Comparison of ENCODE assay signal across 11 cellular contexts in the genomic region with DNA sequence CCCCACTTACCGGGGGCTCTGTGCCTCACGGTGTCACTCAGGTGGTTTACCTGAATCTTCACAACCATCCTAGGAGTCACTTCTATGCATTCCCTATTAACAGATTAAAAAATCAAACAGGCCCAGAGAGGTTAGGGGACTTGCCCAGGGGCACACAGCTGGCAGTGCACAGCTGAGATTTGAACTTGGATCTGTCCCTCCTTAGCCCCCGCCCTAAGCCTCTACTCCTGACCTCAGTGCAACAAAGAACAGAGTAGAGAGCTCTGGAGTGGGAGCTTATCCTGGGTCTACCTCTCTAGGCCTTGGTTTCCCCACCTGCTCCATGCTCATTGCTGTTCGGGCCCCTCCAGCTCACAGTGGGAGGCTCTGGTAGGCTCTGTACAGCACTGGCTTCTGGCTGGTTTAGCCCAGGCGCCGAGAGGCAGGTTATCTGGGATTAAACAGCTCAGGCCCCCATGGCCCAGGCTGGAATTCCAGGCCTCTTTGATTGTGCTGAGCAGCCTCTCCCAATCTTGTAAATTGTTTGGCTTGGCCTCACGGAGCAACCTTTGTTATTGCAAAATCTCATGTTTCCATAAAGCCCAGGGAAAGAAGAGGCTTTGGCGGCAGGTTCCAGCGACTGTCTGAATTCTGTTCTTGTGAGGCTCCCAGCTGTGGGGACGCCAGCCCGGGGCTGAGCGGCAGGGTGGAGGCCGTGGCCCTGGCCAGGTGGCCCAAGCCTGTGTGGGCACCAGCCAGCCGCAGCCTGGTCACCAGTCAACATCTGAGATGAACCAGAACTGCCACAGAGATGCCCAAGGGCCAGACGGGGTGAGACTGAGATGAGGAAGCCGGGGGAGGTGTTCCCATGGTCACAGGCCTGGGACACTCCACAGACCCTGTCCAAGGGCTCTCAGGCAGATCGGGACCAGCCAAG. TPM values are rescaled to one million over a fixed set of nuclear protein-coding genes. Genes with fewer than 3 reads are reported as not detected.
DNase-seq lines count a peak whose midpoint lies in the region; ATAC-seq and TF ChIP-seq lines count a peak whose summit lies in the region.
"Had no signal": no experiment of that assay in that cellular context is flagged by ENCODE, and none has a peak within 500 bp of the region (broad histone marks: within the 10 kb centered on the region; RNA-seq: fewer than 3 reads in every experiment).

No MANE protein-coding gene starts in this region.

- H2AK5ac ChIP-seq in neuronal stem cell (ENCODE audit: low read depth, low read length), result peak overlapping the region; percentile 92

- H3K4me1 Mint-ChIP-seq in stimulated activated naive B cell treated with anti-CD40 and anti-IgM and Interleukin-4, amounts not matched to agents 10 μg/mL and 1 μg/mL and 100 μg/mL, for 72 hours, result no peaks in the 10 kb centered on the region

- no peaks in the 10 kb centered on the region for H3K36me3 ChIP-seq in Panc1 (ENCODE audit: control insufficient read depth, insufficient read depth, low read length)
- no peaks in the 10 kb centered on the region for H3K36me3 ChIP-seq in neuronal stem cell (replicated peaks in 1 of 2; ENCODE audit: control insufficient read depth in 2 of 2, insufficient read depth in 2 of 2, low read length in 2 of 2)

- in situ Hi-C loops in Panc1 (cut with HindIII; ENCODE audit: low pct_unique_long_range_greater_than_20kb, low sequenced_read_pairs), result no loop called here

- no peak overlapping the region for H2BK120ac ChIP-seq in neuronal stem cell (ENCODE audit: low read depth, low read length)

- H3K9me3 ChIP-seq in Panc1 (ENCODE audit: control insufficient read depth, insufficient read depth, low read depth, low read length), result no peaks in the 10 kb centered on the region
- H3K9me3 ChIP-seq in neuronal stem cell (replicated peaks in 1 of 2; ENCODE audit: control insufficient read depth in 2 of 2, insufficient read depth in 1 of 2, low read depth in 1 of 2, low read length in 2 of 2), result no peaks in the 10 kb centered on the region

- CTCF ChIA-PET in Panc1 (lab: Charles Lee), result no interaction called here

- H3K4ac ChIP-seq in neuronal stem cell (ENCODE audit: low read length), result no peak overlapping the region

- H3K27me3 ChIP-seq in Panc1 (ENCODE audit: control insufficient read depth, insufficient read depth, low read length), result no peaks in the 10 kb centered on the region; the same call in 1 of the 2 replicates
- H3K27me3 ChIP-seq in neuronal stem cell (ENCODE audit: control insufficient read depth in 3 of 3, insufficient read depth in 3 of 3, low read depth in 1 of 3, low read length in 3 of 3), result peaks cover 0 to 72% (median 7%) of the 10 kb centered on the region in 3 experiments

- intact Hi-C loops in Panc1 (cut with micrococcal nuclease; ENCODE audit: unreplicated experiment), result loop anchor here (10.0 kb wide), 1 partner anchor 283 kb away; no protein-coding TSS in a partner anchor

- H3K4me2 ChIP-seq in neuronal stem cell (ENCODE audit: insufficient read depth, low read length, poor library complexity, severe bottlenecking), result no peak overlapping the region

- no peak overlapping the region for H4K91ac ChIP-seq in neuronal stem cell (ENCODE audit: low read depth, low read length, poor library complexity)

- DNase-seq in AG10803 (ENCODE audit: low read depth), result peak; percentile 44
- no peak for DNase-seq in Panc1 (ENCODE audit: low read depth, low spot score)
- peak; percentile 87 for DNase-seq in fibroblast of the aortic adventitia (ENCODE audit: low read depth)
- DNase-seq in neuronal stem cell (ENCODE audit: low spot score), result no peak
- DNase-seq in amygdala (lab: John Stamatoyannopoulos, UW), result no peak
- DNase-seq in stimulated activated naive B cell treated with anti-CD40 and anti-IgM and Interleukin-4, amounts not matched to agents 10 μg/mL and 1 μg/mL and 100 μg/mL, for 72 hours, result no peak
- DNase-seq in SHP77 treated with DMSO at 0.1 percent for 48 hours (lab: John Stamatoyannopoulos, UW), result no peak
- DNase-seq in SHP77 (lab: John Stamatoyannopoulos, UW), result no peak
- DNase-seq: GF-D8, substantia nigra had no signal

- no peak overlapping the region for H3K9ac ChIP-seq in neuronal stem cell (ENCODE audit: low read depth, low read length, poor library complexity)

- TF ChIP-seq CTCF in AG10803 (conservative IDR thresholded peaks at IDR 0.05; ENCODE audit: low read length), result no peak
- no peak for TF ChIP-seq CTCF in Panc1 (IDR thresholded peaks at IDR 0.05)
- no peak for TF ChIP-seq CTCF in fibroblast of the aortic adventitia (IDR thresholded peaks at IDR 0.05; ENCODE audit: insufficient read depth, low read length)

- H2AFZ ChIP-seq in neuronal stem cell (ENCODE audit: low read length), result peak overlapping the region; percentile 46

- no peak overlapping the region for H3K27ac Mint-ChIP-seq in stimulated activated naive B cell treated with anti-CD40 and anti-IgM and Interleukin-4, amounts not matched to agents 10 μg/mL and 1 μg/mL and 100 μg/mL, for 72 hours

- H2BK5ac ChIP-seq in neuronal stem cell (ENCODE audit: low read length), result no peak overlapping the region

- BruUV-seq in Panc1 (replicated peaks; lab: Mats Ljungman, UMichigan), result no TSS peak

- peak overlapping the region; percentile 26 for H2BK12ac ChIP-seq in neuronal stem cell (ENCODE audit: low read length)

- no peak overlapping the region for H3K23ac ChIP-seq in neuronal stem cell (ENCODE audit: low read depth, low read length, poor library complexity)

- peaks cover 4% of the 10 kb centered on the region for H3K4me1 ChIP-seq in Panc1 (ENCODE audit: control insufficient read depth, insufficient read depth, low read length)
- peaks cover 13 to 22% of the 10 kb centered on the region in 2 donors for H3K4me1 ChIP-seq in neuronal stem cell (ENCODE audit: control insufficient read depth in 2 of 2, insufficient read depth in 1 of 2, low read depth in 1 of 2, low read length in 2 of 2)

- no peaks in the 10 kb centered on the region for H3K79me1 ChIP-seq in neuronal stem cell (ENCODE audit: low read depth, low read length)

- H3K36me3 Mint-ChIP-seq in stimulated activated naive B cell treated with anti-CD40 and anti-IgM and Interleukin-4, amounts not matched to agents 10 μg/mL and 1 μg/mL and 100 μg/mL, for 72 hours, result no peaks in the 10 kb centered on the region

- WGBS in neuronal stem cell (ENCODE audit: extremely low coverage in 2 of 2, insufficient read length in 2 of 2, insufficient replicate concordance in 1 of 2), 2 donors, result no CpG with 5 or more reads among the region's 17 CpGs

- H3K14ac ChIP-seq in neuronal stem cell (ENCODE audit: low read length), result peak overlapping the region; percentile 31

- no peak overlapping the region for H4K8ac ChIP-seq in neuronal stem cell (ENCODE audit: low read depth, low read length)

- no peaks in the 10 kb centered on the region for H3K9me3 Mint-ChIP-seq in stimulated activated naive B cell treated with anti-CD40 and anti-IgM and Interleukin-4, amounts not matched to agents 10 μg/mL and 1 μg/mL and 100 μg/mL, for 72 hours

- peak; percentile 55; the same call in 1 of the 2 replicates for ATAC-seq in Panc1
- no peak for ATAC-seq in stimulated activated naive B cell treated with anti-CD40 and anti-IgM and Interleukin-4, amounts not matched to agents 10 μg/mL and 1 μg/mL and 100 μg/mL, for 72 hours (replicated peaks)
- ATAC-seq: HCT116 had no signal

- POLR2A ChIA-PET in Panc1 (lab: Charles Lee), result no interaction called here

- H3K4me3 Mint-ChIP-seq in stimulated activated naive B cell treated with anti-CD40 and anti-IgM and Interleukin-4, amounts not matched to agents 10 μg/mL and 1 μg/mL and 100 μg/mL, for 72 hours, result no peak overlapping the region

- H3K27ac ChIP-seq in Panc1 (ENCODE audit: low read length), result no peak overlapping the region; the same call in 1 of the 2 replicates
- H3K27ac ChIP-seq in neuronal stem cell (replicated peaks; ENCODE audit: low read length), result peak overlapping the region; percentile 70

- no peak overlapping the region for H3K4me3 ChIP-seq in AG10803 (ENCODE audit: low read length)
- no peak overlapping the region for H3K4me3 ChIP-seq in Panc1 (ENCODE audit: low read depth in 2 of 2, low read length in 2 of 2)
- H3K4me3 ChIP-seq in fibroblast of the aortic adventitia (ENCODE audit: low read depth, low read length), result no peak overlapping the region
- H3K4me3 ChIP-seq in neuronal stem cell (ENCODE audit: low read length in 2 of 2), result no peak overlapping the region

- H3K18ac ChIP-seq in neuronal stem cell (ENCODE audit: low read length), result peak overlapping the region; percentile 81

- H3K27me3 Mint-ChIP-seq in stimulated activated naive B cell treated with anti-CD40 and anti-IgM and Interleukin-4, amounts not matched to agents 10 μg/mL and 1 μg/mL and 100 μg/mL, for 72 hours, result peaks cover 14 to 19% of the 10 kb centered on the region in 2 donors

- H2BK15ac ChIP-seq in neuronal stem cell (ENCODE audit: low read length), result peak overlapping the region; percentile 94

RNA-seq across cellular contexts. Expression of a gene that starts 28.9 kb away (rescaled TPM):
- total RNA-seq in Panc1 (2021; ENCODE audit: unreplicated experiment) (1.2 TPM), fibroblast of the aortic adventitia (ENCODE audit: low replicate concordance) (0.98 and 11.4 TPM in 2 replicates)
- 0.67 TPM for polyA plus RNA-seq in Panc1 (2012; ENCODE audit: insufficient read length)
- 3.6 TPM for polyA plus RNA-seq in neuronal stem cell (2013, experiment 1 of 2)
- polyA plus RNA-seq in neuronal stem cell (2013, experiment 2 of 2), result 3.6 TPM

Comparison
In these comparisons a context has a peak if more than half of its experiments do, and no peak if none do; other contexts are left out.
1. DNase-seq: peak in AG10803 (single experiment) and fibroblast of the aortic adventitia (single experiment); none in Panc1 (single experiment), neuronal stem cell (single experiment), amygdala (0 of 56), stimulated activated naive B cell treated with anti-CD40 and anti-IgM and Interleukin-4, amounts not matched to agents 10 μg/mL and 1 μg/mL and 100 μg/mL, for 72 hours (single experiment), SHP77 treated with DMSO at 0.1 percent for 48 hours (single experiment) and SHP77 (0 of 2).